In genomic region chr19:52735734-52736133, GRCh38 we compare ENCODE assay signal across 8 cellular contexts. TPM values are rescaled to one million over a fixed set of nuclear protein-coding genes. Genes with fewer than 3 reads are reported as not detected.
A peak's percentile ranks its signal among the peaks of the same experiment; 100 is the strongest.
DNase-seq lines count a peak whose midpoint lies in the region; ATAC-seq and TF ChIP-seq lines count a peak whose summit lies in the region.

No MANE protein-coding gene starts in this region.

- no peaks in the 10 kb centered on the region for H3K36me3 ChIP-seq in uterus

- TF ChIP-seq CTCF in RWPE1 (conservative IDR thresholded peaks at IDR 0.05; ENCODE audit: low read depth), result no peak
- no peak for TF ChIP-seq CTCF in endothelial cell (IDR thresholded peaks at IDR 0.05; ENCODE audit: unreplicated experiment)
- TF ChIP-seq CTCF in uterus (IDR thresholded peaks at IDR 0.05), result no peak

- H3K27ac ChIP-seq in RWPE1 (peak overlapping the region; percentile 84), uterus (peak overlapping the region; percentile 88 to 91)

- H3K9me3 Mint-ChIP-seq in endothelial cell (ENCODE audit: unreplicated experiment), result no peaks in the 10 kb centered on the region

- no peaks in the 10 kb centered on the region for H3K27me3 ChIP-seq in uterus

- DNase-seq in DMS114 treated with DMSO at 0.1 percent for 48 hours (lab: John Stamatoyannopoulos, UW; ENCODE audit: unreplicated experiment), result peak; percentile 10
- no peak for DNase-seq in RWPE1 (ENCODE audit: low spot score)
- DNase-seq in endothelial cell (ENCODE audit: low spot score), result peak; percentile 73
- DNase-seq in mucosa of gallbladder (ENCODE audit: low spot score), result peak; percentile 69
- peak; percentile 75 to 82 for DNase-seq in uterus
- no peak for DNase-seq in AML-193 (lab: John Stamatoyannopoulos, UW)

- TF ChIP-seq POLR2A in uterus (IDR thresholded peaks at IDR 0.05), result peak; percentile 25 to 31

- H3K9me3 ChIP-seq in uterus, result no peaks in the 10 kb centered on the region

- peaks cover 18% of the 10 kb centered on the region for H3K4me1 Mint-ChIP-seq in endothelial cell (ENCODE audit: unreplicated experiment)

- no peaks in the 10 kb centered on the region for H3K4me1 ChIP-seq in uterus

- POLR2A ChIA-PET in RWPE1 (lab: Yijun Ruan, JAX; ENCODE audit: low non-redundant PET), result interaction anchor here (0.6 kb wide), 1 partner anchor 450 kb away, joined by 8 read pairs; no protein-coding TSS in a partner anchor

- peaks cover 7% of the 10 kb centered on the region for H3K36me3 Mint-ChIP-seq in endothelial cell (ENCODE audit: low read depth, unreplicated experiment)

- ATAC-seq in GM19324 (IDR thresholded peaks at IDR 0.05; ENCODE audit: low FRiP score, unreplicated experiment) (no peak), HG03521 (IDR thresholded peaks at IDR 0.05; ENCODE audit: unreplicated experiment) (no peak)

- H3K27me3 Mint-ChIP-seq in endothelial cell (ENCODE audit: unreplicated experiment), result peaks cover 7% of the 10 kb centered on the region

- intact Hi-C loops in uterus (cut with DNase I; ENCODE audit: low total_unique reads), result no loop called here

- peak overlapping the region; percentile 98 for H3K27ac Mint-ChIP-seq in endothelial cell (ENCODE audit: unreplicated experiment)

- peak overlapping the region; percentile 92 for H3K4me3 Mint-ChIP-seq in endothelial cell (ENCODE audit: unreplicated experiment)

- CTCF ChIA-PET in RWPE1 (lab: Yijun Ruan, JAX), result interaction anchor here (0.7 kb wide), 1 partner anchor 420 kb away, joined by 5 read pairs; no protein-coding TSS in a partner anchor

- H3K4me3 ChIP-seq in uterus, result peak overlapping the region in 1 of 2 donors; percentile 66

RNA-seq across cellular contexts. Expression of gene ZNF611, which starts 0.9 kb away (rescaled TPM):
- total RNA-seq in endothelial cell (ENCODE audit: unreplicated experiment) (29.9 TPM), mucosa of gallbladder (29.6 TPM), uterus (10 to 100 TPM in 3 of 4 donors, 1 to 10 TPM in 1; 7.2 to 29.7 (median 25.0) TPM)

RNA-seq across cellular contexts. Expression of gene ZNF600, which starts 50.9 kb away (rescaled TPM):
- total RNA-seq in endothelial cell (ENCODE audit: unreplicated experiment) (6.6 TPM), mucosa of gallbladder (18.1 TPM), uterus (10 to 100 TPM in 1 of 4 donors, 1 to 10 TPM in 3; 6.2 to 14.5 (median 8.0) TPM)

Comparison
In these comparisons a context has a peak if more than half of its experiments do, and no peak if none do; other contexts are left out.
1. DNase-seq: peak in DMS114 treated with DMSO at 0.1 percent for 48 hours (single experiment), endothelial cell (single experiment), mucosa of gallbladder (single experiment) and uterus (2 of 2); none in RWPE1 (single experiment) and AML-193 (0 of 2).